ENCODE assay signal across 8 cellular contexts in genomic region chr4:139177888-139178609, GRCh38. TPM values are rescaled to one million over a fixed set of nuclear protein-coding genes. Genes with fewer than 3 reads are reported as not detected.
DNase-seq lines count a peak whose midpoint lies in the region; ATAC-seq and TF ChIP-seq lines count a peak whose summit lies in the region.

No MANE protein-coding gene starts in this region.

- intact Hi-C loops in breast epithelium (cut with DNase I; ENCODE audit: low total_unique reads): no loop called here

- peaks cover 3 to 20% (median 5%) of the 10 kb centered on the region in 3 donors for H3K27me3 Mint-ChIP-seq in immature natural killer cell (ENCODE audit: low read depth in 3 of 3)

- H3K4me1 Mint-ChIP-seq in immature natural killer cell: peaks cover 18 to 23% of the 10 kb centered on the region in 2 donors

- H3K4me1 ChIP-seq in breast epithelium: no peaks in the 10 kb centered on the region

- H3K27ac Mint-ChIP-seq in immature natural killer cell: peak overlapping the region; percentile 86 to 95 (median 92)

- peaks cover 12% of the 10 kb centered on the region; the same call in 1 of the 2 replicates for H3K36me3 ChIP-seq in WERI-Rb-1
- no peaks in the 10 kb centered on the region for H3K36me3 ChIP-seq in breast epithelium

- TF ChIP-seq CTCF in WERI-Rb-1 (IDR thresholded peaks at IDR 0.05; ENCODE audit: low read depth, low read length): no peak
- no peak for TF ChIP-seq CTCF in breast epithelium (IDR thresholded peaks at IDR 0.05)

- H3K9me3 Mint-ChIP-seq in immature natural killer cell: no peaks in the 10 kb centered on the region

- H3K4me3 ChIP-seq in WERI-Rb-1 (ENCODE audit: low read depth, low read length) (peak overlapping the region; percentile 66), breast epithelium (peak overlapping the region; percentile 99 to 100 (median 99))

- H3K27me3 ChIP-seq in WERI-Rb-1 (ENCODE audit: insufficient read depth, low read depth, severe bottlenecking) (no peaks in the 10 kb centered on the region), breast epithelium (no peaks in the 10 kb centered on the region)

- no peaks in the 10 kb centered on the region for H3K36me3 Mint-ChIP-seq in immature natural killer cell

- no peaks in the 10 kb centered on the region for H3K9me3 ChIP-seq in WERI-Rb-1 (ENCODE audit: severe bottlenecking)
- no peaks in the 10 kb centered on the region for H3K9me3 ChIP-seq in breast epithelium

- peak overlapping the region; percentile 91 to 94 (median 92) for H3K4me3 Mint-ChIP-seq in immature natural killer cell

- peak; percentile 67 for TF ChIP-seq POLR2A in breast epithelium (IDR thresholded peaks at IDR 0.05)

- ATAC-seq in GM18909 (IDR thresholded peaks at IDR 0.05; ENCODE audit: poor library complexity, unreplicated experiment) (peak; percentile 71), HG03139 (IDR thresholded peaks at IDR 0.05; ENCODE audit: unreplicated experiment) (peak; percentile 67)

- DNase-seq in AG08395 (ENCODE audit: low spot score) (peak; percentile 95), NCI-H2196 (lab: John Stamatoyannopoulos, UW; ENCODE audit: unreplicated experiment) (peak; percentile 80), WERI-Rb-1 (peak; percentile 99), breast epithelium (ENCODE audit: low spot score in 2 of 2) (peak; percentile 92 to 96), immature natural killer cell (peak; percentile 91 to 93 (median 92)), smooth muscle cell of the brain vasculature (ENCODE audit: low read depth, low spot score) (peak; percentile 75)

- peak overlapping the region; percentile 99 for H3K27ac ChIP-seq in WERI-Rb-1
- peak overlapping the region; percentile 99 to 100 for H3K27ac ChIP-seq in breast epithelium

RNA-seq across cellular contexts. Expression of gene ELF2, which starts 1.0 kb away (rescaled TPM):
- total RNA-seq in breast epithelium: 100 to 1,000 TPM in 1 of 3 donors, 10 to 100 TPM in 2; 59.4 to 106 (median 67.2) TPM
- 10 to 100 TPM; 35.9 to 45.7 (median 38.8) TPM for polyA plus RNA-seq in immature natural killer cell

Comparison
In these comparisons a context has a peak if more than half of its experiments do, and no peak if none do; other contexts are left out.
1. Peak in every context shown above with its lines: DNase-seq, ATAC-seq, H3K4me3 ChIP-seq and H3K27ac ChIP-seq.